1 cellular context compared by ENCODE assay signal in genomic region chr5:178212241-178213002, GRCh38.
TF ChIP-seq lines count a peak whose summit lies in the region.

No MANE protein-coding gene starts in this region.

TF ChIP-seq in GM12878, 131 proteins besides CTCF, POLR2A, EP300 and RAD21 (continues in another document):
- TF ChIP-seq MTA2 (IDR thresholded peaks at IDR 0.05; ENCODE audit: low read depth) (no peak), JUNB (IDR thresholded peaks at IDR 0.05) (no peak), NR2C1 (IDR thresholded peaks at IDR 0.05) (no peak), E2F4 (IDR thresholded peaks at IDR 0.05; ENCODE audit: low read depth, low read length) (no peak), SMARCA5 (IDR thresholded peaks at IDR 0.05) (no peak), KAT2A (conservative IDR thresholded peaks at IDR 0.05; ENCODE audit: control insufficient read depth, low read depth, low read length) (no peak), BMI1 (IDR thresholded peaks at IDR 0.05; ENCODE audit: borderline replicate concordance) (no peak), SMAD1 (IDR thresholded peaks at IDR 0.05; ENCODE audit: low read depth, partially characterized antibody) (no peak), ZBED1 (IDR thresholded peaks at IDR 0.05; ENCODE audit: borderline replicate concordance) (0 out of 2 replicates have a peak, but pooled peaks have one; percentile 1), CHD4 (IDR thresholded peaks at IDR 0.05) (no peak), IKZF2 (IDR thresholded peaks at IDR 0.05) (no peak), BHLHE40 (IDR thresholded peaks at IDR 0.05; ENCODE audit: borderline replicate concordance in 1 of 2, low read depth in 2 of 2, low read length in 1 of 2) (no peak), SIX5 (IDR thresholded peaks at IDR 0.05; ENCODE audit: low read depth, low read length, severe bottlenecking) (no peak), SREBF1 (IDR thresholded peaks at IDR 0.05; ENCODE audit: low read length) (no peak), RB1 (IDR thresholded peaks at IDR 0.05; ENCODE audit: borderline replicate concordance) (no peak), POLR2AphosphoS5 (IDR thresholded peaks at IDR 0.05; ENCODE audit: low read length) (peak; percentile 70; the same call in 1 of the 2 replicates), NFIC (IDR thresholded peaks at IDR 0.05; ENCODE audit: low read depth, low read length) (no peak), POU2F2 (IDR thresholded peaks at IDR 0.05; ENCODE audit: borderline replicate concordance, low read depth, low read length) (0 out of 3 replicates have a peak, but pooled peaks have one; percentile 30), BRCA1 (IDR thresholded peaks at IDR 0.05; ENCODE audit: low read depth, low read length) (no peak), CREB1 (IDR thresholded peaks at IDR 0.05; ENCODE audit: low read depth) (0 out of 2 replicates have a peak, but pooled peaks have one; percentile 6), ZNF384 (IDR thresholded peaks at IDR 0.05; ENCODE audit: borderline replicate concordance, low read depth, low read length) (no peak), TCF3 (IDR thresholded peaks at IDR 0.05; ENCODE audit: borderline replicate concordance, insufficient read depth, low read depth, low read length) (no peak), PML (IDR thresholded peaks at IDR 0.05; ENCODE audit: low read length) (0 out of 2 replicates have a peak, but pooled peaks have one; percentile 0), SUZ12 (IDR thresholded peaks at IDR 0.05; ENCODE audit: unreplicated experiment) (no peak), SMAD5 (IDR thresholded peaks at IDR 0.05; ENCODE audit: low read depth) (peak; percentile 56), RELB (IDR thresholded peaks at IDR 0.05; ENCODE audit: low read depth) (no peak), REST (IDR thresholded peaks at IDR 0.05; ENCODE audit: low read depth, low read length) (no peak), ZBTB33 (IDR thresholded peaks at IDR 0.05) (no peak), EZH2 (IDR thresholded peaks at IDR 0.05; ENCODE audit: borderline replicate concordance, control insufficient read depth, low read depth, low read length) (no peak), CBX5 (IDR thresholded peaks at IDR 0.05; ENCODE audit: low read depth) (no peak), USF2 (IDR thresholded peaks at IDR 0.05; ENCODE audit: borderline replicate concordance, low read depth, low read length) (no peak), FOS (IDR thresholded peaks at IDR 0.05; ENCODE audit: borderline replicate concordance, extremely low read depth, insufficient read length) (no peak), PKNOX1 (IDR thresholded peaks at IDR 0.05) (no peak), CEBPB (IDR thresholded peaks at IDR 0.05; ENCODE audit: borderline replicate concordance in 1 of 2, low read depth in 2 of 2, low read length in 2 of 2) (no peak), STAT3 (IDR thresholded peaks at IDR 0.05; ENCODE audit: low read depth, low read length) (no peak), CREM (IDR thresholded peaks at IDR 0.05; ENCODE audit: low read depth) (no peak), BCL3 (IDR thresholded peaks at IDR 0.05; ENCODE audit: borderline replicate concordance, insufficient read depth, low read depth, low read length, poor library complexity, severe bottlenecking) (no peak), USF1 (IDR thresholded peaks at IDR 0.05; ENCODE audit: borderline replicate concordance, extremely low read length, insufficient read depth, low read depth, low read length) (no peak), NR2C2 (IDR thresholded peaks at IDR 0.05; ENCODE audit: borderline replicate concordance, control insufficient read depth, insufficient read length, low read depth) (no peak), POLR2AphosphoS2 (IDR thresholded peaks at IDR 0.05; ENCODE audit: low read depth, low read length) (peak; percentile 21), ZBTB11 (CRISPR knock-in tag; IDR thresholded peaks at IDR 0.05) (no peak), EGR1 (IDR thresholded peaks at IDR 0.05; ENCODE audit: borderline replicate concordance in 1 of 2, low read depth in 2 of 2, low read length in 2 of 2) (no peak), HDAC6 (IDR thresholded peaks at IDR 0.05; ENCODE audit: unreplicated experiment) (no peak)
